Comparison of ENCODE assay signal across 23 cellular contexts in genomic region chr4:125838924-125839323, GRCh38.
"Had no signal": no experiment of that assay in that cellular context is flagged by ENCODE, and none has a peak within 500 bp of the region (broad histone marks: within the 10 kb centered on the region; RNA-seq: fewer than 3 reads in every experiment).

No MANE protein-coding gene starts in this region.

- DNase-seq: activated CD4-positive, alpha-beta memory T cell treated with anti-CD3 and anti-CD28 coated beads for 36 hours; activated CD4-positive, alpha-beta T cell treated with anti-CD3 and anti-CD28 coated beads for 4 hours; activated naive CD4-positive, alpha-beta T cell; activated naive CD8-positive, alpha-beta T cell treated with anti-CD3 and anti-CD28 coated beads for 36 hours; activated T-cell treated with anti-CD3 and anti-CD28 coated beads, Interleukin-2, amount 50 U/mL, for 1 hour; body of pancreas; caudate nucleus; colonic mucosa; endodermal cell; gastrocnemius medialis; heart left ventricle; kidney glomerular epithelial cell; naive thymus-derived CD8-positive, alpha-beta T cell; ovary; spleen; trophoblast cell had no signal

- H3K4me3 ChIP-seq: body of pancreas, colonic mucosa, gastrocnemius medialis, heart left ventricle, ovary, spleen, suprapubic skin had no signal

- H3K9me3 Mint-ChIP-seq: activated naive CD8-positive, alpha-beta T cell treated with anti-CD3 and anti-CD28 coated beads for 36 hours; activated T-helper 17 cell treated with anti-CD3 and anti-CD28 coated beads, Interleukin-2, amount 50 U/mL, for 72 hours; endodermal cell; stimulated activated naive CD8-positive, alpha-beta T cell treated with anti-CD3 and anti-CD28 coated beads, Interleukin-15, Interleukin-2, amounts not matched to agents 100 ng/mL and 50 ng/mL, for 24 hours; T-helper 2 cell treated with Interferon-gamma antibody and Interleukin-4, amounts not matched to agents 5 μg/mL and 100 μg/mL, for 36 hours; WTC11 had no signal

- H3K27ac ChIP-seq: body of pancreas, colonic mucosa, gastrocnemius medialis, heart left ventricle, ovary, spleen, suprapubic skin had no signal

- H3K4me1 ChIP-seq: body of pancreas, colonic mucosa, gastrocnemius medialis, heart left ventricle, spleen, suprapubic skin had no signal

- ATAC-seq: activated T-helper 17 cell treated with anti-CD3 and anti-CD28 coated beads, Interleukin-2, amount 50 U/mL, for 72 hours; body of pancreas; gastrocnemius medialis; heart left ventricle; naive thymus-derived CD8-positive, alpha-beta T cell; sciatic nerve; WTC11 had no signal

- H3K4me3 Mint-ChIP-seq: activated CD4-positive, alpha-beta memory T cell treated with anti-CD3 and anti-CD28 coated beads for 36 hours; activated naive CD8-positive, alpha-beta T cell treated with anti-CD3 and anti-CD28 coated beads for 36 hours; activated T-helper 17 cell treated with anti-CD3 and anti-CD28 coated beads, Interleukin-2, amount 50 U/mL, for 72 hours; endodermal cell; memory B cell; naive thymus-derived CD8-positive, alpha-beta T cell; stimulated activated naive CD8-positive, alpha-beta T cell treated with anti-CD3 and anti-CD28 coated beads, Interleukin-15, Interleukin-2, amounts not matched to agents 100 ng/mL and 50 ng/mL, for 24 hours; T-helper 2 cell treated with Interferon-gamma antibody and Interleukin-4, amounts not matched to agents 5 μg/mL and 100 μg/mL, for 36 hours; WTC11 had no signal

- H3K27me3 Mint-ChIP-seq: activated CD4-positive, alpha-beta memory T cell treated with anti-CD3 and anti-CD28 coated beads for 36 hours; activated naive CD8-positive, alpha-beta T cell treated with anti-CD3 and anti-CD28 coated beads for 36 hours; activated T-helper 17 cell treated with anti-CD3 and anti-CD28 coated beads, Interleukin-2, amount 50 U/mL, for 72 hours; memory B cell; naive thymus-derived CD8-positive, alpha-beta T cell; stimulated activated naive CD8-positive, alpha-beta T cell treated with anti-CD3 and anti-CD28 coated beads, Interleukin-15, Interleukin-2, amounts not matched to agents 100 ng/mL and 50 ng/mL, for 24 hours had no signal

- H3K9me3 ChIP-seq: body of pancreas, colonic mucosa, gastrocnemius medialis, heart left ventricle, ovary, suprapubic skin had no signal

- H3K36me3 ChIP-seq: colonic mucosa, gastrocnemius medialis, heart left ventricle, ovary, spleen, suprapubic skin had no signal

- H3K27me3 ChIP-seq: body of pancreas, colonic mucosa, gastrocnemius medialis, heart left ventricle, ovary, spleen, suprapubic skin had no signal

- H3K4me1 Mint-ChIP-seq: activated naive CD8-positive, alpha-beta T cell treated with anti-CD3 and anti-CD28 coated beads for 36 hours; activated T-helper 17 cell treated with anti-CD3 and anti-CD28 coated beads, Interleukin-2, amount 50 U/mL, for 72 hours; memory B cell; naive thymus-derived CD8-positive, alpha-beta T cell; WTC11 had no signal

- H3K36me3 Mint-ChIP-seq: activated CD4-positive, alpha-beta memory T cell treated with anti-CD3 and anti-CD28 coated beads for 36 hours; activated naive CD8-positive, alpha-beta T cell treated with anti-CD3 and anti-CD28 coated beads for 36 hours; memory B cell; naive thymus-derived CD8-positive, alpha-beta T cell; WTC11 had no signal

- H3K27ac Mint-ChIP-seq: activated CD4-positive, alpha-beta memory T cell treated with anti-CD3 and anti-CD28 coated beads for 36 hours; activated naive CD8-positive, alpha-beta T cell treated with anti-CD3 and anti-CD28 coated beads for 36 hours; activated T-helper 17 cell treated with anti-CD3 and anti-CD28 coated beads, Interleukin-2, amount 50 U/mL, for 72 hours; endodermal cell; memory B cell; naive thymus-derived CD8-positive, alpha-beta T cell; stimulated activated naive CD8-positive, alpha-beta T cell treated with anti-CD3 and anti-CD28 coated beads, Interleukin-15, Interleukin-2, amounts not matched to agents 100 ng/mL and 50 ng/mL, for 24 hours; T-helper 2 cell treated with Interferon-gamma antibody and Interleukin-4, amounts not matched to agents 5 μg/mL and 100 μg/mL, for 36 hours; WTC11 had no signal
